In the genomic region with DNA sequence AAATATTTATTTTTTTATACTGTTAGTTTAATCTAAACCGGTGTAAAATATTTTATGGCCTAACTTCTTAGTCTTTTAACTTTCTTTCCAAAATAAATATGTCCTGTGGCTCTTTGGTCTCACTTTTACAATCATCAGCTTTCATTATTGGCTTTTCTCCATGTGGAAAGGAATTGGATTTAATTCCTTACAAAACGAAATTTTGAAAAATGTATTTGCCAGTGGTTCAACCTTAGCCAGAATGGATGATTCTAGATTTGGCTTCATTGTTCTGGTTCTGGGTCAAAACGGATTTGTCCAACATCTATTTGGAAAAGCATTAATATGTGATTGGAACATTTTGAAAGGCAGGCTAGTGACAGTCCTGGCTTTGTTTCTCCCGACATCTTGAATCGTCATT, we compare ENCODE assay signal across 35 cellular contexts.
"Had no signal": no experiment of that assay in that cellular context is flagged by ENCODE, and none has a peak within 500 bp of the region (broad histone marks: within the 10 kb centered on the region; RNA-seq: fewer than 3 reads in every experiment).

No MANE protein-coding gene starts in this region.

- FAIRE-seq: endothelial cell of umbilical vein had no signal

- ATAC-seq: activated CD4-positive, CD25-positive, alpha-beta regulatory T cell treated with anti-CD3 and anti-CD28 coated beads, Interleukin-2, amount 50 U/mL, for 24 hours; activated CD8-positive, alpha-beta T cell treated with anti-CD3 and anti-CD28 coated beads for 36 hours; activated T-cell treated with anti-CD3 and anti-CD28 coated beads, Interleukin-2, amount 50 U/mL, for 4 hours; activated T-helper 17 cell treated with anti-CD3 and anti-CD28 coated beads, Interleukin-2, amount 50 U/mL, for 72 hours; body of pancreas; effector memory CD8-positive, alpha-beta T cell; gastrocnemius medialis; heart left ventricle; T-cell had no signal

- H3K4me3 ChIP-seq: adrenal gland, body of pancreas, esophagus squamous epithelium, gastrocnemius medialis, heart left ventricle had no signal

- H3K4me3 Mint-ChIP-seq: activated B cell treated with CpG ODN at 0.5 μM for 24 hours; activated CD8-positive, alpha-beta T cell treated with anti-CD3 and anti-CD28 coated beads for 36 hours; activated naive CD8-positive, alpha-beta T cell; activated T-cell treated with anti-CD3 and anti-CD28 coated beads, Interleukin-2, amount 50 U/mL, for 4 hours; activated T-helper 17 cell treated with anti-CD3 and anti-CD28 coated beads, Interleukin-2, amount 50 U/mL, for 72 hours; effector memory CD8-positive, alpha-beta T cell; T-cell; T-helper 1 cell treated with Interleukin-12 subunit alpha and Interleukin-12 subunit beta and Interleukin-4 antibody, amounts not matched to agents 30 μg/mL and 1 μg/mL, for 36 hours; T-helper 2 cell treated with Interferon-gamma antibody and Interleukin-4, amounts not matched to agents 5 μg/mL and 100 μg/mL, for 36 hours had no signal

- H3K36me3 ChIP-seq: adrenal gland, esophagus squamous epithelium, gastrocnemius medialis, heart left ventricle, WERI-Rb-1 had no signal

- H3K27me3 Mint-ChIP-seq: activated B cell treated with CpG ODN at 0.5 μM for 24 hours; activated CD8-positive, alpha-beta T cell treated with anti-CD3 and anti-CD28 coated beads for 36 hours; activated naive CD8-positive, alpha-beta T cell; activated T-helper 17 cell treated with anti-CD3 and anti-CD28 coated beads, Interleukin-2, amount 50 U/mL, for 72 hours; effector memory CD8-positive, alpha-beta T cell; T-cell had no signal

- H3K36me3 Mint-ChIP-seq: activated naive CD8-positive, alpha-beta T cell; T-cell had no signal

- H3K27ac ChIP-seq: adrenal gland, body of pancreas, epithelial cell of prostate, esophagus squamous epithelium, gastrocnemius medialis, heart left ventricle, WERI-Rb-1 had no signal

- H3K9me3 ChIP-seq: adrenal gland, body of pancreas, esophagus squamous epithelium, gastrocnemius medialis, heart left ventricle had no signal

- H3K27ac Mint-ChIP-seq: activated B cell treated with CpG ODN at 0.5 μM for 24 hours; activated CD8-positive, alpha-beta T cell treated with anti-CD3 and anti-CD28 coated beads for 36 hours; activated naive CD8-positive, alpha-beta T cell; activated T-helper 17 cell treated with anti-CD3 and anti-CD28 coated beads, Interleukin-2, amount 50 U/mL, for 72 hours; effector memory CD8-positive, alpha-beta T cell; T-cell; T-helper 1 cell treated with Interleukin-12 subunit alpha and Interleukin-12 subunit beta and Interleukin-4 antibody, amounts not matched to agents 30 μg/mL and 1 μg/mL, for 36 hours; T-helper 2 cell treated with Interferon-gamma antibody and Interleukin-4, amounts not matched to agents 5 μg/mL and 100 μg/mL, for 36 hours had no signal

- DNase-seq: activated B cell treated with CpG ODN at 0.5 μM for 24 hours; activated CD4-positive, alpha-beta T cell treated with anti-CD3 and anti-CD28 coated beads for 48 hours; activated CD4-positive, alpha-beta T cell treated with anti-CD3 and anti-CD28 coated beads, Interleukin-2, amount 50 U/mL, for 1 hour; activated CD4-positive, alpha-beta T cell treated with anti-CD3 and anti-CD28 coated beads, Interleukin-2, amount 50 U/mL, for 48 hours; activated CD8-positive, alpha-beta memory T cell treated with anti-CD3 and anti-CD28 coated beads for 24 hours; activated CD8-positive, alpha-beta T cell treated with anti-CD3 and anti-CD28 coated beads for 36 hours; activated effector memory CD4-positive, alpha-beta T cell treated with Interleukin-2 at 50 U/mL for 16 hours; activated gamma-delta T cell treated with Interleukin-2 at 50 U/mL for 16 hours; activated naive CD4-positive, alpha-beta T cell treated with anti-CD3 and anti-CD28 coated beads, Interleukin-2, amount 50 U/mL, for 16 hours; activated naive CD4-positive, alpha-beta T cell treated with Interleukin-2 at 50 U/mL for 16 hours; activated T-cell treated with anti-CD3 and anti-CD28 coated beads, Interleukin-2, amount 50 U/mL, for 4 hours; adrenal gland; amygdala; aorta; body of pancreas; caudate nucleus; cortex of kidney; dermis blood vessel endothelial cell; effector CD4-positive, alpha-beta T cell; effector memory CD8-positive, alpha-beta T cell; esophagus squamous epithelium; foreskin fibroblast; gastrocnemius medialis; glutamatergic neuron; heart left ventricle; T-cell; T1000; WERI-Rb-1 had no signal

- H3K4me1 ChIP-seq: body of pancreas, esophagus squamous epithelium had no signal

- H3K9me3 Mint-ChIP-seq: activated B cell treated with CpG ODN at 0.5 μM for 24 hours; activated CD8-positive, alpha-beta T cell treated with anti-CD3 and anti-CD28 coated beads for 36 hours; activated T-cell treated with anti-CD3 and anti-CD28 coated beads, Interleukin-2, amount 50 U/mL, for 4 hours; activated T-helper 17 cell treated with anti-CD3 and anti-CD28 coated beads, Interleukin-2, amount 50 U/mL, for 72 hours; effector memory CD8-positive, alpha-beta T cell; T-cell; T-helper 1 cell treated with Interleukin-12 subunit alpha and Interleukin-12 subunit beta and Interleukin-4 antibody, amounts not matched to agents 30 μg/mL and 1 μg/mL, for 36 hours; T-helper 2 cell treated with Interferon-gamma antibody and Interleukin-4, amounts not matched to agents 5 μg/mL and 100 μg/mL, for 36 hours had no signal

- H3K27me3 ChIP-seq: adrenal gland, body of pancreas, esophagus squamous epithelium, gastrocnemius medialis, heart left ventricle had no signal

- H3K4me1 Mint-ChIP-seq: activated T-helper 17 cell treated with anti-CD3 and anti-CD28 coated beads, Interleukin-2, amount 50 U/mL, for 72 hours; T-cell had no signal
